1 cellular context compared by ENCODE assay signal in the genomic region with DNA sequence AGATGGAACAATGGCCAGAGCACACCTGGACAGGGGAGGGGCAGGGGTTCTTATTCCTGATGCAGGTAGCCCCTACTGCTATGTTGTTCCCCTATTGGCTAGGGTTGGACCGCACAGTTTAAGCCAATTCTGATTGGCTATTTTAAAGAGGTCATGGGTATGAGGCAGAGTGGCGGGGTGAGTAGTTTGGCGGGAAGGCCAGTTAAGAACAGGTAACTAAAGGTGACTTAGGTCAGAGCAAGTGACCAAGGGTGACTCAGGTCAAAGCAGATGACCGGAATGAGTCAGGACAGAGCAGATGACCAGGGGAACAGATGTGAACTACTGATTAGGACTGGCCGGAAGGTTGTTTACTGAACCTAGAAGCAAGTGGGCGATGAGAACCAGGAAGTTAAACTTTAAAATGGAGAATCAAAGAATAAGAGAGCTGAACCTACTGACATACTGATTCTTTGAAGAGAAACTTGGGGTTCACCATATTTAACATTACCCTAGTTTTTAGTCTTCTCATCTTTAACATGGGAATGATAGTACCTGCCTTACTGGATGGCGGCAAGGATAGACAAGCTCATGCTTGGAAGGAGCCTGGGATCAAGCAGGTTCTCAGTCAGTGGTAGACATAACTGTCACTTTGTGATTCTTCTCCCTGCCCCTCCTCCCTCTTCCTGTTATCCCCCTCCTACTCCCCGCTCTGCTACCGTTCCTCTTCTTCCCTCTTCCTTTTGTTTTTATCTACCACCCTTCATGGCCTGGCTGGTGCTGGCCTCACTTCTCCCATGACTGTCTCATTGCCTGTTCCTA.
TF ChIP-seq lines count a peak whose summit lies in the region.

No MANE protein-coding gene starts in this region.

TF ChIP-seq in K562, 482 proteins besides CTCF, POLR2A, EP300 and RAD21 (continued from another document):
- TF ChIP-seq AFF4 (CRISPR knock-in tag; IDR thresholded peaks at IDR 0.05) = peak; percentile 75
- peak; percentile 58; the same call in 1 of the 2 replicates for TF ChIP-seq GTF2E2 (tag; IDR thresholded peaks at IDR 0.05)
- TF ChIP-seq ZNF75A (CRISPR knock-in tag; IDR thresholded peaks at IDR 0.05) = peak; percentile 48; the same call in 1 of the 2 replicates
- TF ChIP-seq MAX (CRISPR knock-in tag; IDR thresholded peaks at IDR 0.05) = 0 out of 2 replicates have a peak, but pooled peaks have one; percentile 21
- no peak for TF ChIP-seq CTCFL (IDR thresholded peaks at IDR 0.05; ENCODE audit: borderline replicate concordance, insufficient read depth, low read depth, low read length, poor library complexity, severe bottlenecking)
- 0 out of 2 replicates have a peak, but pooled peaks have one; percentile 34 for TF ChIP-seq HOMEZ (CRISPR knock-in tag; IDR thresholded peaks at IDR 0.05)
- TF ChIP-seq, protein P1, sequence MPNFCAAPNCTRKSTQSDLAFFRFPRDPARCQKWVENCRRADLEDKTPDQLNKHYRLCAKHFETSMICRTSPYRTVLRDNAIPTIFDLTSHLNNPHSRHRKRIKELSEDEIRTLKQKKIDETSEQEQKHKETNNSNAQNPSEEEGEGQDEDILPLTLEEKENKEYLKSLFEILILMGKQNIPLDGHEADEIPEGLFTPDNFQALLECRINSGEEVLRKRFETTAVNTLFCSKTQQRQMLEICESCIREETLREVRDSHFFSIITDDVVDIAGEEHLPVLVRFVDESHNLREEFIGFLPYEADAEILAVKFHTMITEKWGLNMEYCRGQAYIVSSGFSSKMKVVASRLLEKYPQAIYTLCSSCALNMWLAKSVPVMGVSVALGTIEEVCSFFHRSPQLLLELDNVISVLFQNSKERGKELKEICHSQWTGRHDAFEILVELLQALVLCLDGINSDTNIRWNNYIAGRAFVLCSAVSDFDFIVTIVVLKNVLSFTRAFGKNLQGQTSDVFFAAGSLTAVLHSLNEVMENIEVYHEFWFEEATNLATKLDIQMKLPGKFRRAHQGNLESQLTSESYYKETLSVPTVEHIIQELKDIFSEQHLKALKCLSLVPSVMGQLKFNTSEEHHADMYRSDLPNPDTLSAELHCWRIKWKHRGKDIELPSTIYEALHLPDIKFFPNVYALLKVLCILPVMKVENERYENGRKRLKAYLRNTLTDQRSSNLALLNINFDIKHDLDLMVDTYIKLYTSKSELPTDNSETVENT (CRISPR knock-in tag; IDR thresholded peaks at IDR 0.05) = 0 out of 2 replicates have a peak, but pooled peaks have one; percentile 9
- TF ChIP-seq, protein P2, sequence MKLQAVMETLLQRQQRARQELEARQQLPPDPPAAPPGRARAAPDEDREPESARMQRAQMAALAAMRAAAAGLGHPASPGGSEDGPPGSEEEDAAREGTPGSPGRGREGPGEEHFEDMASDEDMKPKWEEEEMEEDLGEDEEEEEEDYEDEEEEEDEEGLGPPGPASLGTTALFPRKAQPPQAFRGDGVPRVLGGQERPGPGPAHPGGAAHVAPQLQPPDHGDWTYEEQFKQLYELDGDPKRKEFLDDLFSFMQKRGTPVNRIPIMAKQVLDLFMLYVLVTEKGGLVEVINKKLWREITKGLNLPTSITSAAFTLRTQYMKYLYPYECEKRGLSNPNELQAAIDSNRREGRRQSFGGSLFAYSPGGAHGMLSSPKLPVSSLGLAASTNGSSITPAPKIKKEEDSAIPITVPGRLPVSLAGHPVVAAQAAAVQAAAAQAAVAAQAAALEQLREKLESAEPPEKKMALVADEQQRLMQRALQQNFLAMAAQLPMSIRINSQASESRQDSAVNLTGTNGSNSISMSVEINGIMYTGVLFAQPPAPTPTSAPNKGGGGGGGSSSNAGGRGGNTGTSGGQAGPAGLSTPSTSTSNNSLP (IDR thresholded peaks at IDR 0.05; ENCODE audit: borderline replicate concordance, low read depth, low read length) = no peak
- peak; percentile 64; the same call in 1 of the 2 replicates for TF ChIP-seq ZNF133 (CRISPR knock-in tag; IDR thresholded peaks at IDR 0.05)
- no peak for TF ChIP-seq ZNF124 (CRISPR knock-in tag; IDR thresholded peaks at IDR 0.05)
- TF ChIP-seq DEAF1 (CRISPR knock-in tag; IDR thresholded peaks at IDR 0.05) = peak; percentile 26; the same call in 1 of the 2 replicates
- no peak for TF ChIP-seq NONO (IDR thresholded peaks at IDR 0.05; ENCODE audit: low read depth in 2 of 2, low read length in 1 of 2)
- TF ChIP-seq SIN3A (IDR thresholded peaks at IDR 0.05; ENCODE audit: borderline replicate concordance in 2 of 2, control insufficient read depth in 1 of 2, low read depth in 2 of 2, low read length in 2 of 2) = no peak
- no peak for TF ChIP-seq TBP (optimal IDR thresholded peaks at IDR 0.05; ENCODE audit: low read depth, low read length)
